29 cellular contexts compared by ENCODE assay signal in genomic region chr2:156379714-156380113, GRCh38.
"Had no signal": no experiment of that assay in that cellular context is flagged by ENCODE, and none has a peak within 500 bp of the region (broad histone marks: within the 10 kb centered on the region; RNA-seq: fewer than 3 reads in every experiment).

No MANE protein-coding gene starts in this region.

- H3K9me3 Mint-ChIP-seq: activated CD4-positive, alpha-beta memory T cell treated with anti-CD3 and anti-CD28 coated beads for 36 hours; activated naive CD4-positive, alpha-beta T cell treated with anti-CD3 and anti-CD28 coated beads, Interleukin-2, amount 50 U/mL, for 24 hours; activated T-helper 17 cell treated with anti-CD3 and anti-CD28 coated beads, Interleukin-2, amount 50 U/mL, for 72 hours had no signal

- ATAC-seq: Panc1 had no signal

- H3K4me2 ChIP-seq: SK-N-SH had no signal

- H3K27ac Mint-ChIP-seq: activated CD4-positive, alpha-beta memory T cell treated with anti-CD3 and anti-CD28 coated beads for 36 hours; activated CD8-positive, alpha-beta memory T cell treated with anti-CD3 and anti-CD28 coated beads, Interleukin-2, amount 10 ng/mL, durations not matched to agents 7 days and 5 days; activated naive CD4-positive, alpha-beta T cell treated with anti-CD3 and anti-CD28 coated beads, Interleukin-2, amount 50 U/mL, for 24 hours; activated T-helper 17 cell treated with anti-CD3 and anti-CD28 coated beads, Interleukin-2, amount 50 U/mL, for 72 hours; T-helper 1 cell treated with Interleukin-12 subunit alpha and Interleukin-12 subunit beta and Interleukin-4 antibody, amounts not matched to agents 30 μg/mL and 1 μg/mL, for 36 hours; T-helper 2 cell treated with Interferon-gamma antibody and Interleukin-4, amounts not matched to agents 5 μg/mL and 100 μg/mL, for 36 hours had no signal

- H3K27ac ChIP-seq: brain microvascular endothelial cell, SJCRH30 had no signal

- H3K9ac ChIP-seq: SK-N-SH had no signal

- H3K27me3 Mint-ChIP-seq: activated naive CD4-positive, alpha-beta T cell treated with anti-CD3 and anti-CD28 coated beads, Interleukin-2, amount 50 U/mL, for 24 hours; activated T-helper 17 cell treated with anti-CD3 and anti-CD28 coated beads, Interleukin-2, amount 50 U/mL, for 72 hours had no signal

- H3K27me3 ChIP-seq: brain microvascular endothelial cell, SJCRH30 had no signal

- H3K4me1 ChIP-seq: SJCRH30 had no signal

- FAIRE-seq: TTC549 had no signal

- H3K36me3 Mint-ChIP-seq: activated CD4-positive, alpha-beta memory T cell treated with anti-CD3 and anti-CD28 coated beads for 36 hours; activated naive CD4-positive, alpha-beta T cell treated with anti-CD3 and anti-CD28 coated beads, Interleukin-2, amount 50 U/mL, for 24 hours had no signal

- H3K9me3 ChIP-seq: SJCRH30, SK-N-SH had no signal

- DNase-seq: activated CD4-positive, alpha-beta memory T cell treated with anti-CD3 and anti-CD28 coated beads for 36 hours; activated CD4-positive, alpha-beta T cell treated with anti-CD3 and anti-CD28 coated beads, Interleukin-2, amount 50 U/mL, for 1 hour; activated CD8-positive, alpha-beta memory T cell treated with anti-CD3 and anti-CD28 coated beads for 24 hours; activated CD8-positive, alpha-beta memory T cell treated with anti-CD3 and anti-CD28 coated beads, Interleukin-2, amount 10 ng/mL, durations not matched to agents 7 days and 5 days; activated CD8-positive, alpha-beta memory T cell treated with anti-CD3 and anti-CD28 coated beads, Interleukin-2, amount 50 U/mL, for 48 hours; activated gamma-delta T cell; activated naive CD4-positive, alpha-beta T cell treated with Interleukin-2 at 50 U/mL for 16 hours; activated T-cell treated with anti-CD3 and anti-CD28 coated beads, Interleukin-2, amount 50 U/mL, for 48 hours; anterior cingulate cortex; central memory CD4-positive, alpha-beta T cell; NCI-H1048; NCI-H1105 treated with DMSO at 0.1 percent for 48 hours; NCI-H1436; NCI-H1694; NCI-H1930; NCI-H2081 treated with DMSO at 0.1 percent for 48 hours; NCI-H446 treated with DMSO at 0.1 percent for 48 hours; NCI-H524; NCI-H69; SHP77; SJCRH30; SK-N-SH had no signal

- H3K4me3 ChIP-seq: SJCRH30 had no signal

- H3K36me3 ChIP-seq: brain microvascular endothelial cell, SJCRH30 had no signal

- H3K4me3 Mint-ChIP-seq: activated CD4-positive, alpha-beta memory T cell treated with anti-CD3 and anti-CD28 coated beads for 36 hours; activated CD8-positive, alpha-beta memory T cell treated with anti-CD3 and anti-CD28 coated beads, Interleukin-2, amount 10 ng/mL, durations not matched to agents 7 days and 5 days; activated naive CD4-positive, alpha-beta T cell treated with anti-CD3 and anti-CD28 coated beads, Interleukin-2, amount 50 U/mL, for 24 hours; activated T-helper 17 cell treated with anti-CD3 and anti-CD28 coated beads, Interleukin-2, amount 50 U/mL, for 72 hours; T-helper 1 cell treated with Interleukin-12 subunit alpha and Interleukin-12 subunit beta and Interleukin-4 antibody, amounts not matched to agents 30 μg/mL and 1 μg/mL, for 36 hours; T-helper 2 cell treated with Interferon-gamma antibody and Interleukin-4, amounts not matched to agents 5 μg/mL and 100 μg/mL, for 36 hours had no signal
